ENCODE assay signal across 8 cellular contexts in genomic region chr17:59219992-59220327, GRCh38. TPM values are rescaled to one million over a fixed set of nuclear protein-coding genes. Genes with fewer than 3 reads are reported as not detected.
DNase-seq lines count a peak whose midpoint lies in the region; ATAC-seq and TF ChIP-seq lines count a peak whose summit lies in the region.

No MANE protein-coding gene starts in this region.

- intact Hi-C loops in esophagus squamous epithelium (cut with DNase I): no loop called here

- H3K9me3 ChIP-seq in Peyer's patch (no peaks in the 10 kb centered on the region), esophagus squamous epithelium (no peaks in the 10 kb centered on the region)

- TF ChIP-seq POLR2A in Peyer's patch (IDR thresholded peaks at IDR 0.05) (no peak), esophagus squamous epithelium (IDR thresholded peaks at IDR 0.05) (no peak)

- no peaks in the 10 kb centered on the region for H3K27me3 ChIP-seq in Peyer's patch
- no peaks in the 10 kb centered on the region for H3K27me3 ChIP-seq in esophagus squamous epithelium

- H3K27ac ChIP-seq in Peyer's patch (peak overlapping the region in 1 of 4 donors; percentile 76), esophagus squamous epithelium (peak overlapping the region in 3 of 4 donors; percentile 8 to 85 (median 78))

- peak overlapping the region; percentile 36; the same call in 1 of the 2 replicates for H3K4me3 ChIP-seq in GM08714 (ENCODE audit: low read length)
- H3K4me3 ChIP-seq in Peyer's patch: peak overlapping the region; percentile 56 to 76 (median 72)
- peak overlapping the region; percentile 73 to 93 (median 88) for H3K4me3 ChIP-seq in esophagus squamous epithelium
- peak overlapping the region; percentile 95 for H3K4me3 ChIP-seq in retinal pigment epithelial cell (ENCODE audit: low read length)

- no peak for ATAC-seq in HG03354 (IDR thresholded peaks at IDR 0.05; ENCODE audit: poor library complexity, severe bottlenecking, unreplicated experiment)
- ATAC-seq in GM18520 (IDR thresholded peaks at IDR 0.05; ENCODE audit: unreplicated experiment): no peak
- ATAC-seq in HG03439 (IDR thresholded peaks at IDR 0.05; ENCODE audit: unreplicated experiment): no peak

- DNase-seq in Peyer's patch (no peak), esophagus squamous epithelium (lab: John Stamatoyannopoulos, UW) (no peak), retinal pigment epithelial cell (ENCODE audit: low read depth) (no peak), NCI-H82 treated with DMSO at 0.1 percent for 48 hours (lab: John Stamatoyannopoulos, UW; ENCODE audit: unreplicated experiment) (no peak)

- peaks cover 0 to 4% (median 0%) of the 10 kb centered on the region in 4 donors for H3K4me1 ChIP-seq in Peyer's patch
- peaks cover 0 to 13% (median 5%) of the 10 kb centered on the region in 3 donors for H3K4me1 ChIP-seq in esophagus squamous epithelium

- 11 to 33% methylated on average over 7 of the region's 7 CpGs for WGBS in esophagus squamous epithelium, 2 donors

- no peaks in the 10 kb centered on the region for H3K36me3 ChIP-seq in Peyer's patch
- H3K36me3 ChIP-seq in esophagus squamous epithelium: peaks cover 0 to 10% (median 0%) of the 10 kb centered on the region in 3 donors

- TF ChIP-seq CTCF in Peyer's patch (IDR thresholded peaks at IDR 0.05) (no peak), esophagus squamous epithelium (IDR thresholded peaks at IDR 0.05) (no peak), retinal pigment epithelial cell (conservative IDR thresholded peaks at IDR 0.05; ENCODE audit: low read depth, low read length) (no peak)

RNA-seq across cellular contexts. Expression of gene GDPD1, which starts 0.4 kb away (rescaled TPM):
- 10 to 100 TPM in 2 of 4 donors, 1 to 10 TPM in 1, not detected in 1; 9.3 to 14.5 (median 13.0) TPM for total RNA-seq in Peyer's patch
- total RNA-seq in esophagus squamous epithelium: 1 to 10 TPM in 2 of 4 donors, under 1 TPM in 1, not detected in 1; 0.59 to 2.0 (median 1.9) TPM

RNA-seq across cellular contexts. Expression of gene SMG8, which starts 10.1 kb away (rescaled TPM):
- total RNA-seq in Peyer's patch (10 to 100 TPM in 1 of 4 donors, 1 to 10 TPM in 3; 8.2 to 10.3 (median 9.3) TPM), esophagus squamous epithelium (10 to 100 TPM in 3 of 4 donors, 1 to 10 TPM in 1; 5.6 to 14.7 (median 12.6) TPM)

Comparison
In these comparisons a context has a peak if more than half of its experiments do, and no peak if none do; other contexts are left out.
1. H3K4me3 ChIP-seq: peak in every context shown above with its lines; median percentile 95 in retinal pigment epithelial cell; 88 in esophagus squamous epithelium; 72 in Peyer's patch; 36 in GM08714.